In genomic region chr7:133112976-133113375, GRCh38 we compare ENCODE assay signal across 38 cellular contexts.
"Had no signal": no experiment of that assay in that cellular context is flagged by ENCODE, and none has a peak within 500 bp of the region (broad histone marks: within the 10 kb centered on the region; RNA-seq: fewer than 3 reads in every experiment).

No MANE protein-coding gene starts in this region.

- H3K4me3 ChIP-seq: adrenal gland, ascending aorta, body of pancreas, breast epithelium, cardiac muscle cell had no signal

- DNase-seq: activated effector memory CD4-positive, alpha-beta T cell treated with anti-CD3 and anti-CD28 coated beads, Interleukin-2, amount 50 U/mL, for 16 hours; activated effector memory CD4-positive, alpha-beta T cell treated with Interleukin-2 at 50 U/mL for 16 hours; activated gamma-delta T cell; activated gamma-delta T cell treated with Interleukin-2 at 50 U/mL for 16 hours; activated naive CD4-positive, alpha-beta T cell; activated naive CD4-positive, alpha-beta T cell treated with anti-CD3 and anti-CD28 coated beads for 36 hours; activated naive CD4-positive, alpha-beta T cell treated with anti-CD3 and anti-CD28 coated beads, Interleukin-2, amount 10 ng/mL, durations not matched to agents 7 days and 5 days; activated naive CD4-positive, alpha-beta T cell treated with anti-CD3 and anti-CD28 coated beads, Interleukin-2, amount 50 U/mL, for 16 hours; activated naive CD4-positive, alpha-beta T cell treated with Interleukin-2 at 50 U/mL for 16 hours; activated naive CD8-positive, alpha-beta T cell treated with anti-CD3 and anti-CD28 coated beads, Interleukin-2, amount 10 ng/mL, durations not matched to agents 7 days and 5 days; activated naive CD8-positive, alpha-beta T cell treated with anti-CD3 and anti-CD28 coated beads, Interleukin-2, amount 50 U/mL, for 24 hours; activated T-cell treated with anti-CD3 and anti-CD28 coated beads for 4 hours; activated T-cell treated with anti-CD3 and anti-CD28 coated beads, Interleukin-2, amount 50 U/mL, for 1 hour; activated T-cell treated with anti-CD3 and anti-CD28 coated beads, Interleukin-2, amount 50 U/mL, for 24 hours; activated T-cell treated with anti-CD3 and anti-CD28 coated beads, Interleukin-2, amount 50 U/mL, for 4 hours; activated T-cell treated with anti-CD3 and anti-CD28 coated beads, Interleukin-2, amount 50 U/mL, for 48 hours; activated T-cell treated with anti-CD3 and anti-CD28 coated beads, Interleukin-2, amount 50 U/mL, for 72 hours; adrenal gland; amniotic stem cell; amygdala; anterior cingulate cortex; aorta; body of pancreas; brain microvascular endothelial cell; central memory CD4-positive, alpha-beta T cell; cerebellar nuclear complex had no signal

- H3K36me3 ChIP-seq: adrenal gland, ascending aorta, brain microvascular endothelial cell, breast epithelium, cardiac muscle cell had no signal

- H3K36me3 Mint-ChIP-seq: activated naive CD4-positive, alpha-beta T cell treated with anti-CD3 and anti-CD28 coated beads, Interleukin-2, amount 10 ng/mL, durations not matched to agents 7 days and 5 days; activated naive CD4-positive, alpha-beta T cell treated with anti-CD3 and anti-CD28 coated beads, Interleukin-2, amount 50 U/mL, for 72 hours; activated naive CD8-positive, alpha-beta T cell; activated naive CD8-positive, alpha-beta T cell treated with anti-CD3 and anti-CD28 coated beads, Interleukin-2, amount 10 ng/mL, durations not matched to agents 7 days and 5 days; brain had no signal

- H3K27ac ChIP-seq: adrenal gland, ascending aorta, body of pancreas, brain microvascular endothelial cell, breast epithelium, cardiac muscle cell had no signal

- H3K4me1 ChIP-seq: adrenal gland, ascending aorta, body of pancreas, breast epithelium had no signal

- H3K27me3 ChIP-seq: ascending aorta, body of pancreas, breast epithelium had no signal

- H3K27ac Mint-ChIP-seq: activated naive CD4-positive, alpha-beta T cell treated with anti-CD3 and anti-CD28 coated beads for 36 hours; activated naive CD4-positive, alpha-beta T cell treated with anti-CD3 and anti-CD28 coated beads, Interleukin-2, amount 10 ng/mL, durations not matched to agents 7 days and 5 days; activated naive CD4-positive, alpha-beta T cell treated with anti-CD3 and anti-CD28 coated beads, Interleukin-2, amount 50 U/mL, for 24 hours; activated naive CD4-positive, alpha-beta T cell treated with anti-CD3 and anti-CD28 coated beads, Interleukin-2, amount 50 U/mL, for 72 hours; activated naive CD8-positive, alpha-beta T cell; activated naive CD8-positive, alpha-beta T cell treated with anti-CD3 and anti-CD28 coated beads, Interleukin-2, amount 10 ng/mL, durations not matched to agents 7 days and 5 days; activated naive CD8-positive, alpha-beta T cell treated with anti-CD3 and anti-CD28 coated beads, Interleukin-2, amount 50 U/mL, for 24 hours; activated T-cell treated with anti-CD3 and anti-CD28 coated beads, Interleukin-2, amount 50 U/mL, for 24 hours; activated T-cell treated with anti-CD3 and anti-CD28 coated beads, Interleukin-2, amount 50 U/mL, for 72 hours; activated T-helper 1 cell treated with anti-CD3 and anti-CD28 coated beads, Interleukin-12 subunit alpha, Interleukin-12 subunit beta, Interleukin-2, Interleukin-4 antibody, amounts not matched to agents 30 ng/mL and 10 ng/mL and 1 ng/mL, durations not matched to agents 14 hours and 24 hours and 36 hours; activated T-helper 17 cell treated with anti-CD3 and anti-CD28 coated beads, Interleukin-2, amount 50 U/mL, for 72 hours; activated T-helper 2 cell treated with anti-CD3 and anti-CD28 coated beads, Interferon-gamma antibody, Interleukin-2, Interleukin-4, amounts not matched to agents 10 μg/mL and 5 μg/mL and 100 μg/mL, durations not matched to agents 14 hours and 24 hours and 36 hours; brain had no signal

- H3K9me3 ChIP-seq: adrenal gland, ascending aorta, body of pancreas had no signal

- H3K4me3 Mint-ChIP-seq: activated naive CD4-positive, alpha-beta T cell treated with anti-CD3 and anti-CD28 coated beads for 36 hours; activated naive CD4-positive, alpha-beta T cell treated with anti-CD3 and anti-CD28 coated beads, Interleukin-2, amount 10 ng/mL, durations not matched to agents 7 days and 5 days; activated naive CD4-positive, alpha-beta T cell treated with anti-CD3 and anti-CD28 coated beads, Interleukin-2, amount 50 U/mL, for 24 hours; activated naive CD8-positive, alpha-beta T cell; activated naive CD8-positive, alpha-beta T cell treated with anti-CD3 and anti-CD28 coated beads, Interleukin-2, amount 10 ng/mL, durations not matched to agents 7 days and 5 days; activated naive CD8-positive, alpha-beta T cell treated with anti-CD3 and anti-CD28 coated beads, Interleukin-2, amount 50 U/mL, for 24 hours; activated T-cell treated with anti-CD3 and anti-CD28 coated beads, Interleukin-2, amount 50 U/mL, for 24 hours; activated T-cell treated with anti-CD3 and anti-CD28 coated beads, Interleukin-2, amount 50 U/mL, for 4 hours; activated T-cell treated with anti-CD3 and anti-CD28 coated beads, Interleukin-2, amount 50 U/mL, for 72 hours; activated T-helper 1 cell treated with anti-CD3 and anti-CD28 coated beads, Interleukin-12 subunit alpha, Interleukin-12 subunit beta, Interleukin-2, Interleukin-4 antibody, amounts not matched to agents 30 ng/mL and 10 ng/mL and 1 ng/mL, durations not matched to agents 14 hours and 24 hours and 36 hours; activated T-helper 17 cell treated with anti-CD3 and anti-CD28 coated beads, Interleukin-2, amount 50 U/mL, for 72 hours; brain; central memory CD8-positive, alpha-beta T cell had no signal

- H3K9me3 Mint-ChIP-seq: activated naive CD4-positive, alpha-beta T cell treated with anti-CD3 and anti-CD28 coated beads for 36 hours; activated naive CD4-positive, alpha-beta T cell treated with anti-CD3 and anti-CD28 coated beads, Interleukin-2, amount 10 ng/mL, durations not matched to agents 7 days and 5 days; activated naive CD4-positive, alpha-beta T cell treated with anti-CD3 and anti-CD28 coated beads, Interleukin-2, amount 50 U/mL, for 72 hours; activated naive CD8-positive, alpha-beta T cell treated with anti-CD3 and anti-CD28 coated beads, Interleukin-2, amount 50 U/mL, for 24 hours; activated T-cell treated with anti-CD3 and anti-CD28 coated beads, Interleukin-2, amount 50 U/mL, for 24 hours; activated T-helper 1 cell treated with anti-CD3 and anti-CD28 coated beads, Interleukin-12 subunit alpha, Interleukin-12 subunit beta, Interleukin-2, Interleukin-4 antibody, amounts not matched to agents 30 ng/mL and 10 ng/mL and 1 ng/mL, durations not matched to agents 14 hours and 24 hours and 36 hours; activated T-helper 17 cell treated with anti-CD3 and anti-CD28 coated beads, Interleukin-2, amount 50 U/mL, for 72 hours; activated T-helper 2 cell treated with anti-CD3 and anti-CD28 coated beads, Interferon-gamma antibody, Interleukin-2, Interleukin-4, amounts not matched to agents 10 μg/mL and 5 μg/mL and 100 μg/mL, durations not matched to agents 14 hours and 24 hours and 36 hours had no signal

- H3K4me1 Mint-ChIP-seq: activated naive CD4-positive, alpha-beta T cell treated with anti-CD3 and anti-CD28 coated beads, Interleukin-2, amount 10 ng/mL, durations not matched to agents 7 days and 5 days; activated naive CD8-positive, alpha-beta T cell treated with anti-CD3 and anti-CD28 coated beads, Interleukin-2, amount 10 ng/mL, durations not matched to agents 7 days and 5 days; activated T-helper 17 cell treated with anti-CD3 and anti-CD28 coated beads, Interleukin-2, amount 50 U/mL, for 72 hours; central memory CD8-positive, alpha-beta T cell had no signal

- ATAC-seq: activated naive CD4-positive, alpha-beta T cell treated with anti-CD3 and anti-CD28 coated beads, Interleukin-2, amount 50 U/mL, for 72 hours; activated naive CD8-positive, alpha-beta T cell treated with anti-CD3 and anti-CD28 coated beads, Interleukin-2, amount 50 U/mL, for 24 hours; activated T-cell treated with anti-CD3 and anti-CD28 coated beads, Interleukin-2, amount 50 U/mL, for 4 hours; activated T-cell treated with anti-CD3 and anti-CD28 coated beads, Interleukin-2, amount 50 U/mL, for 72 hours; activated T-helper 17 cell treated with anti-CD3 and anti-CD28 coated beads, Interleukin-2, amount 50 U/mL, for 72 hours; body of pancreas had no signal

- FAIRE-seq: astrocyte had no signal
